Comparison of ENCODE assay signal across 12 cellular contexts in genomic region chr4:48970471-48970921, GRCh38. TPM values are rescaled to one million over a fixed set of nuclear protein-coding genes. Genes with fewer than 3 reads are reported as not detected.
DNase-seq lines count a peak whose midpoint lies in the region; ATAC-seq and TF ChIP-seq lines count a peak whose summit lies in the region.
"Had no signal": no experiment of that assay in that cellular context is flagged by ENCODE, and none has a peak within 500 bp of the region (broad histone marks: within the 10 kb centered on the region; RNA-seq: fewer than 3 reads in every experiment).

No MANE protein-coding gene starts in this region.

- DNase-seq in A172 (ENCODE audit: low spot score): peak; percentile 35
- DNase-seq in RPMI7951 (ENCODE audit: low read depth): peak; percentile 84
- DNase-seq in fibroblast of the aortic adventitia (ENCODE audit: low read depth): peak; percentile 71
- DNase-seq in NCI-H146 treated with DMSO at 0.1 percent for 48 hours (lab: John Stamatoyannopoulos, UW; ENCODE audit: unreplicated experiment): no peak
- no peak for DNase-seq in NCI-H2171 treated with DMSO at 0.1 percent for 48 hours (lab: John Stamatoyannopoulos, UW)
- no peak for DNase-seq in cerebellar cortex (ENCODE audit: low spot score)
- DNase-seq: NCI-H1092 treated with DMSO at 0.1 percent for 48 hours; NCI-H774; stimulated activated naive B cell treated with anti-CD40 and anti-IgM and Interleukin-4, amounts not matched to agents 10 μg/mL and 1 μg/mL and 100 μg/mL, for 72 hours had no signal

- ATAC-seq in GM18907 (IDR thresholded peaks at IDR 0.05; ENCODE audit: unreplicated experiment) (peak; percentile 45), GM21367 (IDR thresholded peaks at IDR 0.05; ENCODE audit: unreplicated experiment) (no peak)
- ATAC-seq: stimulated activated naive B cell treated with anti-CD40 and anti-IgM and Interleukin-4, amounts not matched to agents 10 μg/mL and 1 μg/mL and 100 μg/mL, for 72 hours had no signal

- H3K4me3 ChIP-seq in fibroblast of the aortic adventitia (ENCODE audit: low read depth, low read length): no peak overlapping the region
- H3K4me3 ChIP-seq: BLaER1 treated with 17β-estradiol and CSF1 and Interleukin-3, amounts not matched to agents 10 nM and 100 nM had no signal

- TF ChIP-seq CTCF in fibroblast of the aortic adventitia (IDR thresholded peaks at IDR 0.05; ENCODE audit: insufficient read depth, low read length): no peak

RNA-seq across cellular contexts. Expression of gene CWH43, which starts 15.6 kb away (rescaled TPM):
- total RNA-seq in A172 (2014; rRNA removed; shearing (Covaris generic)): not detected in 2 replicates
- not detected in 2 replicates for total RNA-seq in RPMI7951 (2014; rRNA removed; shearing (Covaris generic))
- not detected in 2 replicates for total RNA-seq in fibroblast of the aortic adventitia (ENCODE audit: low replicate concordance)

Comparison
In these comparisons a context has a peak if more than half of its experiments do, and no peak if none do; other contexts are left out.
1. DNase-seq: peak in A172 (single experiment), RPMI7951 (single experiment) and fibroblast of the aortic adventitia (single experiment); none in NCI-H146 treated with DMSO at 0.1 percent for 48 hours (single experiment), NCI-H2171 treated with DMSO at 0.1 percent for 48 hours (single experiment) and cerebellar cortex (single experiment).